20 cellular contexts compared by ENCODE assay signal in the genomic region with DNA sequence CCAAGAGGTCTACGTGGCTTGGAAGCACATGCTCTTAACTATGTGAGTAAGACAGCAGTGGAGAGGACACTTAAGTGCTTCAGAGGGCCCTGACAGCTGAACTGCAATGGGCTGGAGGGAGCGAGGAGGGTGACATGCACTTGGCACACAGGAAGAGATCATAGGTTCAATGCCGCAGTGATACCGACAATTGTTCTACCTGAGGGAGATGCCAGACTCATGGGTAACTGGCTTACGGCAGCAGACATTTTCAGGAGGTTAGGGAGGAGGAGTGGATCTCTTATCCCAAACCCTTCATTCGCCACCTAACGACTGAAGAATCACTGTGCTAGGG.
"Had no signal": no experiment of that assay in that cellular context is flagged by ENCODE, and none has a peak within 500 bp of the region (broad histone marks: within the 10 kb centered on the region; RNA-seq: fewer than 3 reads in every experiment).

No MANE protein-coding gene starts in this region.

- H3K36me3 ChIP-seq: ascending aorta, esophagus muscularis mucosa, left lung, neutrophil, ovary, prostate gland, vagina had no signal

- H3K27me3 ChIP-seq: ascending aorta, esophagus muscularis mucosa, left lung, neutrophil, ovary, tibial artery, vagina had no signal

- H3K4me1 ChIP-seq: left lung, prostate gland had no signal

- H3K4me1 Mint-ChIP-seq: activated T-helper 17 cell treated with anti-CD3 and anti-CD28 coated beads, Interleukin-2, amount 50 U/mL, for 72 hours; immature natural killer cell had no signal

- H3K27ac Mint-ChIP-seq: activated naive CD4-positive, alpha-beta T cell treated with anti-CD3 and anti-CD28 coated beads, Interleukin-2, amount 50 U/mL, for 72 hours; activated T-helper 17 cell treated with anti-CD3 and anti-CD28 coated beads, Interleukin-2, amount 50 U/mL, for 72 hours; immature natural killer cell had no signal

- H3K27ac ChIP-seq: ascending aorta, esophagus muscularis mucosa, left lung, neutrophil, ovary, prostate gland, tibial artery, vagina had no signal

- H3K9me3 ChIP-seq: ascending aorta, esophagus muscularis mucosa, left lung, neutrophil, ovary, prostate gland, tibial artery, vagina had no signal

- H3K36me3 Mint-ChIP-seq: activated naive CD4-positive, alpha-beta T cell treated with anti-CD3 and anti-CD28 coated beads, Interleukin-2, amount 50 U/mL, for 72 hours; immature natural killer cell had no signal

- H3K4me3 ChIP-seq: ascending aorta, esophagus muscularis mucosa, left lung, ovary, prostate gland, tibial artery, vagina had no signal

- H3K4me3 Mint-ChIP-seq: activated T-helper 17 cell treated with anti-CD3 and anti-CD28 coated beads, Interleukin-2, amount 50 U/mL, for 72 hours; immature natural killer cell; nephron had no signal

- H3K9me3 Mint-ChIP-seq: activated naive CD4-positive, alpha-beta T cell treated with anti-CD3 and anti-CD28 coated beads, Interleukin-2, amount 50 U/mL, for 72 hours; activated T-helper 17 cell treated with anti-CD3 and anti-CD28 coated beads, Interleukin-2, amount 50 U/mL, for 72 hours; immature natural killer cell; nephron had no signal

- DNase-seq: activated CD4-positive, alpha-beta T cell treated with anti-CD3 and anti-CD28 coated beads for 1 hour; activated CD4-positive, alpha-beta T cell treated with anti-CD3 and anti-CD28 coated beads, Interleukin-2, amount 50 U/mL, for 1 hour; activated T-cell treated with anti-CD3 and anti-CD28 coated beads, Interleukin-2, amount 50 U/mL, for 1 hour; central memory CD4-positive, alpha-beta T cell; immature natural killer cell; left lung; ovary; stimulated activated CD4-positive, alpha-beta T cell treated with anti-CD3 and anti-CD28 coated beads, Interleukin-4, amount 100 ng/mL, for 24 hours; stimulated activated naive CD4-positive, alpha-beta T cell treated with Interleukin-2 at 50 U/mL for 16 hours; substantia nigra; T-helper 9 cell; tibial artery had no signal
